ENCODE assay signal across 8 cellular contexts in genomic region chr14:67618617-67619063, GRCh38. TPM values are rescaled to one million over a fixed set of nuclear protein-coding genes. Genes with fewer than 3 reads are reported as not detected.
DNase-seq lines count a peak whose midpoint lies in the region; ATAC-seq and TF ChIP-seq lines count a peak whose summit lies in the region.

No MANE protein-coding gene starts in this region.

- TF ChIP-seq CTCF in activated CD8-positive, alpha-beta T cell treated with anti-CD3 and anti-CD28 coated beads for 36 hours (IDR thresholded peaks at IDR 0.05) = peak; percentile 74
- TF ChIP-seq CTCF in osteoblast (IDR thresholded peaks at IDR 0.05; ENCODE audit: extremely low read depth, low read depth, low read length) = peak; percentile 76

- peak overlapping the region; percentile 83 for H3K4me3 Mint-ChIP-seq in activated CD8-positive, alpha-beta T cell treated with anti-CD3 and anti-CD28 coated beads for 36 hours

- POLR2A ChIA-PET in HEK293T (lab: Yijun Ruan, JAX) = interaction anchor here (0.8 to 4.8 kb wide), 7 partner anchors 14 to 86 kb away, joined by 3 to 21 read pairs (median 6); partner anchors contain the start of genes PIGH and RDH11
- POLR2A ChIA-PET in activated CD8-positive, alpha-beta T cell treated with anti-CD3 and anti-CD28 coated beads for 36 hours (lab: Charles Lee) = interaction anchor here (0.7 kb wide), 1 partner anchor 83 kb away, joined by 3 read pairs; no protein-coding TSS in a partner anchor

- H3K36me3 ChIP-seq in osteoblast (ENCODE audit: insufficient read depth, low read length) = no peaks in the 10 kb centered on the region

- no peaks in the 10 kb centered on the region for H3K79me2 ChIP-seq in osteoblast (ENCODE audit: insufficient read depth, low read length)

- peak overlapping the region; percentile 50 for H3K27ac ChIP-seq in osteoblast (ENCODE audit: low read depth, low read length)

- no peaks in the 10 kb centered on the region for H3K9me3 Mint-ChIP-seq in activated CD8-positive, alpha-beta T cell treated with anti-CD3 and anti-CD28 coated beads for 36 hours

- ATAC-seq in activated CD8-positive, alpha-beta T cell treated with anti-CD3 and anti-CD28 coated beads for 36 hours = peak; percentile 46
- no peak for ATAC-seq in HG02642 (IDR thresholded peaks at IDR 0.05; ENCODE audit: poor library complexity, unreplicated experiment)

- intact Hi-C loops in activated CD8-positive, alpha-beta T cell treated with anti-CD3 and anti-CD28 coated beads for 36 hours (cut with micrococcal nuclease) = loop anchor here (2.0 kb wide), 2 partner anchors 48 to 86 kb away; no protein-coding TSS in a partner anchor

- peaks cover 27% of the 10 kb centered on the region for H3K4me1 Mint-ChIP-seq in activated CD8-positive, alpha-beta T cell treated with anti-CD3 and anti-CD28 coated beads for 36 hours (ENCODE audit: low read depth)

- H3K4me2 ChIP-seq in osteoblast (ENCODE audit: insufficient read depth, low read length) = no peak overlapping the region

- CTCF ChIA-PET in HEK293T (lab: Yijun Ruan, JAX) = interaction anchor here (0.6 to 2.2 kb wide), 10 partner anchors 13 to 91 kb away, joined by 3 to 27 read pairs (median 4); partner anchors contain the start of gene PIGH
- CTCF ChIA-PET in activated CD8-positive, alpha-beta T cell treated with anti-CD3 and anti-CD28 coated beads for 36 hours (lab: Charles Lee) = interaction anchor here (0.6 to 3.3 kb wide), 44 partner anchors 9 to 328 kb away, joined by 3 to 119 read pairs (median 5); partner anchors contain the start of genes PIGH, PLEKHH1, RDH11 and RDH12

- H3K4me3 ChIP-seq in osteoblast (ENCODE audit: insufficient read depth, low read length) = no peak overlapping the region

- no peaks in the 10 kb centered on the region for H3K9me3 ChIP-seq in osteoblast (ENCODE audit: low read depth, low read length)

- peaks cover 21% of the 10 kb centered on the region for H3K4me1 ChIP-seq in osteoblast (ENCODE audit: insufficient read depth, low read length)

- H2AFZ ChIP-seq in osteoblast (ENCODE audit: low read length) = no peak overlapping the region

- H3K27me3 ChIP-seq in osteoblast (ENCODE audit: insufficient read depth, low read length) = no peaks in the 10 kb centered on the region

- H3K27ac Mint-ChIP-seq in activated CD8-positive, alpha-beta T cell treated with anti-CD3 and anti-CD28 coated beads for 36 hours = peak overlapping the region; percentile 78

- H3K36me3 Mint-ChIP-seq in activated CD8-positive, alpha-beta T cell treated with anti-CD3 and anti-CD28 coated beads for 36 hours (ENCODE audit: low read depth) = no peaks in the 10 kb centered on the region

- DNase-seq in DMS 273 treated with DMSO at 0.1 percent for 48 hours (lab: John Stamatoyannopoulos, UW) (peak; percentile 41), HEK293T (ENCODE audit: extremely low spot score) (peak; percentile 49), NCI-H446 treated with DMSO at 0.1 percent for 48 hours (lab: John Stamatoyannopoulos, UW) (peak; percentile 52), fibroblast of the conjunctiva (ENCODE audit: low read depth) (peak; percentile 80), osteoblast (ENCODE audit: insufficient read length, low spot score, missing footprints) (peak; percentile 89), ureter (ENCODE audit: low spot score) (no peak)
- peak; percentile 34 for DNase-seq in activated CD8-positive, alpha-beta T cell treated with anti-CD3 and anti-CD28 coated beads for 36 hours

- no peaks in the 10 kb centered on the region for H4K20me1 ChIP-seq in osteoblast (ENCODE audit: insufficient read depth, low read length)

- peaks cover 12% of the 10 kb centered on the region for H3K27me3 Mint-ChIP-seq in activated CD8-positive, alpha-beta T cell treated with anti-CD3 and anti-CD28 coated beads for 36 hours

TF ChIP-seq in HEK293T, 16 proteins besides CTCF, POLR2A, EP300 and RAD21:
- no peak for TF ChIP-seq ARNT (IDR thresholded peaks at IDR 0.05)
- 0 out of 2 replicates have a peak, but pooled peaks have one; percentile 26 for TF ChIP-seq PKNOX1 (IDR thresholded peaks at IDR 0.05)

RNA-seq across cellular contexts. Expression of gene ARG2, which starts 1.1 kb away (rescaled TPM):
- 1 to 10 TPM; 9.9 TPM for total RNA-seq in activated CD8-positive, alpha-beta T cell treated with anti-CD3 and anti-CD28 coated beads for 36 hours
- 11.2 and 13.3 TPM in 2 replicates for total RNA-seq in osteoblast
- total RNA-seq in ureter = 6.0 TPM

RNA-seq across cellular contexts. Expression of gene PIGH, which starts 18.6 kb away (rescaled TPM):
- 10 to 100 TPM; 20.3 to 21.9 TPM for total RNA-seq in activated CD8-positive, alpha-beta T cell treated with anti-CD3 and anti-CD28 coated beads for 36 hours
- total RNA-seq in osteoblast = 15.3 and 16.3 TPM in 2 replicates
- 29.8 TPM for total RNA-seq in ureter

RNA-seq across cellular contexts. Expression of gene VTI1B, which starts 55.8 kb away (rescaled TPM):
- total RNA-seq in activated CD8-positive, alpha-beta T cell treated with anti-CD3 and anti-CD28 coated beads for 36 hours = 10 to 100 TPM; 57.3 to 59.7 TPM
- total RNA-seq in osteoblast = 64.1 and 66.6 TPM in 2 replicates
- 108 TPM for total RNA-seq in ureter
